9 cellular contexts compared by ENCODE assay signal in genomic region chr15:52018693-52019393, GRCh38. TPM values are rescaled to one million over a fixed set of nuclear protein-coding genes. Genes with fewer than 3 reads are reported as not detected.
DNase-seq lines count a peak whose midpoint lies in the region; ATAC-seq, FAIRE-seq and TF ChIP-seq lines count a peak whose summit lies in the region.
"Had no signal": no experiment of that assay in that cellular context is flagged by ENCODE, and none has a peak within 500 bp of the region (broad histone marks: within the 10 kb centered on the region; RNA-seq: fewer than 3 reads in every experiment).

Gene MAPK6 (plus strand): TSS chr15:52019219. CDS start chr15:52046461, 27,242 bp downstream.

- H3K27ac ChIP-seq in BLaER1 (peak within 1 kb of the TSS; percentile 95), liver (ENCODE audit: low read depth in 1 of 2, low read length in 2 of 2) (peak within 1 kb of the TSS; percentile 96 to 99)

- peak within 1 kb of the TSS; percentile 98 for H3K4me3 Mint-ChIP-seq in dendritic cell treated with granulocyte-macrophage colony-stimulating factor and Interleukin-4, amounts not matched to agents 40 ng/mL and 50 ng/mL, for 4 days

- H3K27me3 Mint-ChIP-seq in dendritic cell treated with granulocyte-macrophage colony-stimulating factor and Interleukin-4, amounts not matched to agents 40 ng/mL and 50 ng/mL, for 4 days: no peaks in the 10 kb centered on the region

- H3K4me3 ChIP-seq in BLaER1 (peak within 1 kb of the TSS; percentile 79), liver (ENCODE audit: low read depth in 1 of 3, low read length in 3 of 3) (peak within 1 kb of the TSS; percentile 64 to 97 (median 70))

- peaks cover 43% of the 10 kb centered on the region for H4K20me1 ChIP-seq in BLaER1

- H3K36me3 Mint-ChIP-seq in dendritic cell treated with granulocyte-macrophage colony-stimulating factor and Interleukin-4, amounts not matched to agents 40 ng/mL and 50 ng/mL, for 4 days (ENCODE audit: low read depth): peaks cover 15% of the 10 kb centered on the region

- H3K4me1 Mint-ChIP-seq in dendritic cell treated with granulocyte-macrophage colony-stimulating factor and Interleukin-4, amounts not matched to agents 40 ng/mL and 50 ng/mL, for 4 days (ENCODE audit: low read depth): peaks cover 58% of the 10 kb centered on the region

- H3K27me3 ChIP-seq in BLaER1 (no peaks in the 10 kb centered on the region), liver (ENCODE audit: control insufficient read depth in 4 of 4, insufficient read depth in 4 of 4, low read length in 3 of 4) (no peaks in the 10 kb centered on the region)

- intact Hi-C loops in dendritic cell treated with granulocyte-macrophage colony-stimulating factor and Interleukin-4, amounts not matched to agents 40 ng/mL and 50 ng/mL, for 4 days (cut with micrococcal nuclease): no loop called here

- no peaks in the 10 kb centered on the region for H3K36me3 ChIP-seq in BLaER1
- no peaks in the 10 kb centered on the region for H3K36me3 ChIP-seq in liver (ENCODE audit: control insufficient read depth in 4 of 4, insufficient read depth in 3 of 4, low read depth in 1 of 4, low read length in 3 of 4)

- DNase-seq in GM19239 (ENCODE audit: insufficient read length, low spot score) (peak; percentile 98), NCI-H69 (lab: John Stamatoyannopoulos, UW) (peak; percentile 95)
- DNase-seq in activated CD4-positive, alpha-beta T cell treated with anti-CD3 and anti-CD28 coated beads, Interleukin-2, amount 50 U/mL, for 24 hours (ENCODE audit: low read depth in 1 of 2, low spot score in 1 of 2): peak; percentile 89 to 93
- peak; percentile 97 for DNase-seq in stimulated activated CD4-positive, alpha-beta T cell treated with anti-CD3 and anti-CD28 coated beads, Interleukin-4, amount 100 ng/mL, for 1 hour

- H3K9me3 Mint-ChIP-seq in dendritic cell treated with granulocyte-macrophage colony-stimulating factor and Interleukin-4, amounts not matched to agents 40 ng/mL and 50 ng/mL, for 4 days: no peaks in the 10 kb centered on the region

- peak; percentile 66 for FAIRE-seq in GM19239 (lab: Jason Lieb, UNC)
- FAIRE-seq: islet of Langerhans had no signal

- peak within 1 kb of the TSS; percentile 77 for H3K4me2 ChIP-seq in BLaER1

- TF ChIP-seq RAD21 in liver (IDR thresholded peaks at IDR 0.05): peak in 1 of 2 donors; percentile 9

- no peaks in the 10 kb centered on the region for H3K9me3 ChIP-seq in BLaER1
- H3K9me3 ChIP-seq in liver (ENCODE audit: control insufficient read depth in 4 of 4, low read length in 3 of 4): no peaks in the 10 kb centered on the region

- ATAC-seq in HG03442 (IDR thresholded peaks at IDR 0.05; ENCODE audit: unreplicated experiment): peak; percentile 63

- H3K4me1 ChIP-seq in BLaER1 (peaks cover 40% of the 10 kb centered on the region), liver (ENCODE audit: control insufficient read depth in 4 of 4, insufficient read depth in 4 of 4, low read length in 3 of 4) (peaks cover 0 to 21% (median 8%) of the 10 kb centered on the region in 4 donors)

- no peak for TF ChIP-seq CTCF in liver (IDR thresholded peaks at IDR 0.05; ENCODE audit: low read depth, low read length, missing input control)

- WGBS in liver: 5% methylated on average over 59 of the region's 59 CpGs

- H3K9ac ChIP-seq in BLaER1: peak within 1 kb of the TSS; percentile 96
- H3K9ac ChIP-seq in liver (ENCODE audit: low read depth in 1 of 2, low read length in 2 of 2): peak within 1 kb of the TSS; percentile 100

- H3K27ac Mint-ChIP-seq in dendritic cell treated with granulocyte-macrophage colony-stimulating factor and Interleukin-4, amounts not matched to agents 40 ng/mL and 50 ng/mL, for 4 days: peak within 1 kb of the TSS; percentile 100

TF ChIP-seq in liver, 16 proteins besides CTCF, POLR2A, EP300 and RAD21:
- peak; percentile 79 for TF ChIP-seq REST (IDR thresholded peaks at IDR 0.05)
- TF ChIP-seq JUND (IDR thresholded peaks at IDR 0.05): no peak
- no peak for TF ChIP-seq NR2F2 (IDR thresholded peaks at IDR 0.05)
- TF ChIP-seq RXRA (IDR thresholded peaks at IDR 0.05): peak in 1 of 2 donors; percentile 10
- TF ChIP-seq YY1 (IDR thresholded peaks at IDR 0.05): peak; percentile 98
- no peak for TF ChIP-seq FOXA1 (IDR thresholded peaks at IDR 0.05)
- TF ChIP-seq HNF4G (IDR thresholded peaks at IDR 0.05): no peak
- peak; percentile 83 for TF ChIP-seq TAF1 (conservative IDR thresholded peaks at IDR 0.05)
- TF ChIP-seq SP1 (IDR thresholded peaks at IDR 0.05): peak; percentile 66
- TF ChIP-seq EGR1 (IDR thresholded peaks at IDR 0.05; ENCODE audit: low read depth in 2 of 2): peak; percentile 92 to 98

RNA-seq across cellular contexts. Expression of gene MAPK6, which starts in this region (rescaled TPM):
- 10 to 100 TPM; 45.7 to 47.8 TPM for total RNA-seq in liver
- polyA plus RNA-seq in liver: 10 to 100 TPM in 1 of 2 donors, 1 to 10 TPM in 1; 9.7 to 18.5 TPM

Comparison
In these comparisons a context has a peak if more than half of its experiments do, and no peak if none do; other contexts are left out.
1. Peak in every context shown above with its lines: DNase-seq, ATAC-seq, H3K4me3 ChIP-seq and H3K27ac ChIP-seq.